In genomic region chr3:132984181-132984580, GRCh38 we compare ENCODE assay signal across 21 cellular contexts. TPM values are rescaled to one million over a fixed set of nuclear protein-coding genes. Genes with fewer than 3 reads are reported as not detected.
"Had no signal": no experiment of that assay in that cellular context is flagged by ENCODE, and none has a peak within 500 bp of the region (broad histone marks: within the 10 kb centered on the region; RNA-seq: fewer than 3 reads in every experiment).

No MANE protein-coding gene starts in this region.

- H3K4me3 ChIP-seq: colonic mucosa, gastroesophageal sphincter, lung, right lobe of liver, skin epidermis, testis, tibial nerve, upper lobe of right lung, vagina had no signal

- H3K27me3 ChIP-seq: colonic mucosa, gastroesophageal sphincter, neutrophil, right lobe of liver, testis, tibial nerve, upper lobe of right lung, vagina had no signal

- H3K9me3 ChIP-seq: colonic mucosa, gastroesophageal sphincter, neutrophil, right lobe of liver, testis, upper lobe of right lung, vagina had no signal

- H3K27ac ChIP-seq: colonic mucosa, gastroesophageal sphincter, neutrophil, right lobe of liver, skin epidermis, testis, tibial nerve, upper lobe of right lung, vagina had no signal

- H3K4me1 ChIP-seq: colonic mucosa, gastroesophageal sphincter, right lobe of liver, testis, tibial nerve, upper lobe of right lung, vagina had no signal

- DNase-seq: colonic mucosa; dermis blood vessel endothelial cell; endodermal cell; immature natural killer cell; left colon; left ventricle myocardium superior; naive thymus-derived CD8-positive, alpha-beta T cell; right lobe of liver; stimulated activated CD4-positive, alpha-beta T cell treated with anti-CD3 and anti-CD28 coated beads, Interleukin-2, amount 100 ng/mL, for 24 hours; stimulated activated CD4-positive, alpha-beta T cell treated with anti-CD3 and anti-CD28 coated beads, Interleukin-4, amount 100 ng/mL, for 4 hours; stimulated activated naive B cell treated with anti-CD40 and anti-IgM and Interleukin-4, amounts not matched to agents 10 μg/mL and 1 μg/mL and 100 μg/mL, for 72 hours; stimulated activated naive CD8-positive, alpha-beta T cell treated with anti-CD3 and anti-CD28 coated beads, Interleukin-15, amount 100 ng/mL, for 72 hours; testis; upper lobe of right lung had no signal

- H3K36me3 ChIP-seq: colonic mucosa, gastroesophageal sphincter, neutrophil, right lobe of liver, tibial nerve, upper lobe of right lung, vagina had no signal

RNA-seq across cellular contexts. Expression of gene TMEM108, which starts 54.0 kb away (rescaled TPM):
- total RNA-seq: naive thymus-derived CD8-positive, alpha-beta T cell had no signal
- polyA plus RNA-seq: keratinocyte; naive thymus-derived CD8-positive, alpha-beta T cell had no signal
